10 cellular contexts compared by ENCODE assay signal in the genomic region with DNA sequence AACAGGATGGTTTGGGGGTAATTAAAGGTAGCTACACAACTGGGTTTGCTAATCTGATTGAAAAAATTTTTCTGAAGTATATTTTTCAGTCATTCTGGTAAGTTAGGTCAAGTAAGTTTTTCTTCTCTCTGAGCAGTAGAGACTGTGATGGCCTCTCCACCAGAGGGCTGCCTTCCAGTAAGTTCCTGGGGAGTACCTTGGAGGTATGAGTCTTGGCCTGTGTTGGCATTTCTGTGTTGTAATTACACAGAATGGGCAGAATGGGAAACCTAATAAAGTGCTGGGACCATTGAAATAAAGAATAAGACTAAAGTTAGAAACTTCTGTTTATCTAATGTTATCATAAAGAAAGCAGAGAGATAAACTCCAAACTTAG.
DNase-seq lines count a peak whose midpoint lies in the region; TF ChIP-seq lines count a peak whose summit lies in the region.
"Had no signal": no experiment of that assay in that cellular context is flagged by ENCODE, and none has a peak within 500 bp of the region (broad histone marks: within the 10 kb centered on the region; RNA-seq: fewer than 3 reads in every experiment).

No MANE protein-coding gene starts in this region.

- no peak overlapping the region for H3K9ac ChIP-seq in MM.1S (ENCODE audit: low read length)

- H3K79me2 ChIP-seq in MM.1S (ENCODE audit: low read length) = no peaks in the 10 kb centered on the region

- H3K4me1 ChIP-seq in Caco-2 (no peaks in the 10 kb centered on the region), MM.1S (ENCODE audit: low read length) (no peaks in the 10 kb centered on the region)

- H2AFZ ChIP-seq in MM.1S (ENCODE audit: low read length) = no peak overlapping the region

- no peaks in the 10 kb centered on the region for H3K27me3 ChIP-seq in Caco-2 (replicated peaks; ENCODE audit: control insufficient read depth, insufficient read depth, low read length)
- H3K27me3 ChIP-seq in MM.1S (replicated peaks; ENCODE audit: insufficient read depth, low read length) = no peaks in the 10 kb centered on the region

- H3K4me1 Mint-ChIP-seq in Caco-2 (ENCODE audit: low read depth, unreplicated experiment) = peaks cover 6% of the 10 kb centered on the region

- no peak overlapping the region for H3K27ac Mint-ChIP-seq in Caco-2 (ENCODE audit: unreplicated experiment)

- peak; percentile 31 to 63 for TF ChIP-seq CTCF in Caco-2 (IDR thresholded peaks at IDR 0.05; ENCODE audit: insufficient read depth in 1 of 2, low read depth in 1 of 2, low read length in 1 of 2, severe bottlenecking in 1 of 2, unreplicated experiment in 1 of 2)
- peak; percentile 36 for TF ChIP-seq CTCF in MM.1S (IDR thresholded peaks at IDR 0.05; ENCODE audit: low read length)

- no peaks in the 10 kb centered on the region for H3K27me3 Mint-ChIP-seq in Caco-2 (ENCODE audit: insufficient read depth, unreplicated experiment)

- H3K4me3 ChIP-seq in Caco-2 (ENCODE audit: low read depth, low read length) (no peak overlapping the region), MM.1S (ENCODE audit: low read length) (no peak overlapping the region)
- H3K4me3 ChIP-seq: SK-N-MC had no signal

- H3K4me3 Mint-ChIP-seq in Caco-2 (ENCODE audit: unreplicated experiment) = no peak overlapping the region

- H3F3A ChIP-seq in MM.1S (ENCODE audit: insufficient read depth, low read length) = no peaks in the 10 kb centered on the region

- H3K36me3 Mint-ChIP-seq in Caco-2 (ENCODE audit: insufficient read depth, unreplicated experiment) = no peaks in the 10 kb centered on the region

- H3K27ac ChIP-seq in MM.1S (ENCODE audit: low read length) = no peak overlapping the region
- H3K27ac ChIP-seq: SK-N-MC had no signal

- no peak overlapping the region for H3K4me2 ChIP-seq in MM.1S (ENCODE audit: low read depth, low read length)

- intact Hi-C loops in Caco-2 (cut with micrococcal nuclease; ENCODE audit: unreplicated experiment) = loop anchor here (1.0 kb wide), 1 partner anchor 586 kb away; no protein-coding TSS in a partner anchor

- DNase-seq in Caco-2 (peak in 1 of 2 experiments; percentile 40), MM.1S (peak; percentile 51), cerebellar cortex (ENCODE audit: low spot score) (peak; percentile 15), medulla oblongata (ENCODE audit: extremely low spot score) (peak; percentile 3), NCI-H345 (lab: John Stamatoyannopoulos, UW) (no peak), NOMO-1 treated with dmso at 0.1 percent for 144 hours (lab: John Stamatoyannopoulos, UW; ENCODE audit: unreplicated experiment) (no peak), NCI-H1930 (lab: John Stamatoyannopoulos, UW) (no peak), C1 segment of cervical spinal cord (lab: John Stamatoyannopoulos, UW) (no peak)
- DNase-seq: occipital lobe had no signal

- no peaks in the 10 kb centered on the region for H3K9me3 Mint-ChIP-seq in Caco-2 (ENCODE audit: unreplicated experiment)

- CTCF ChIA-PET in Caco-2 (lab: Charles Lee) = no interaction called here

- H3K9me2 ChIP-seq in MM.1S (replicated peaks; ENCODE audit: insufficient read depth, low read length) = no peaks in the 10 kb centered on the region

- H3K9me3 ChIP-seq in Caco-2 (no peaks in the 10 kb centered on the region), MM.1S (replicated peaks; ENCODE audit: insufficient read depth, low read length) (no peaks in the 10 kb centered on the region)

- no peaks in the 10 kb centered on the region for H4K20me1 ChIP-seq in MM.1S (ENCODE audit: insufficient read depth, low read length)

- POLR2A ChIA-PET in Caco-2 (lab: Charles Lee) = no interaction called here

- no TSS peak for BruUV-seq in Caco-2 (replicated peaks; lab: Mats Ljungman, UMichigan)

- H3K36me3 ChIP-seq in Caco-2 (ENCODE audit: control insufficient read depth, insufficient read depth, low read length) (no peaks in the 10 kb centered on the region), MM.1S (replicated peaks; ENCODE audit: insufficient read depth, low read length) (no peaks in the 10 kb centered on the region)

Comparison
In these comparisons a context has a peak if more than half of its experiments do, and no peak if none do; other contexts are left out.
1. DNase-seq: peak in MM.1S (single experiment), cerebellar cortex (single experiment) and medulla oblongata (single experiment); none in NCI-H345 (single experiment), NOMO-1 treated with dmso at 0.1 percent for 144 hours (single experiment), NCI-H1930 (0 of 2) and C1 segment of cervical spinal cord (0 of 14).